ENCODE assay signal across 10 cellular contexts in genomic region chr6:16688984-16689636, GRCh38.
DNase-seq lines count a peak whose midpoint lies in the region; ATAC-seq, FAIRE-seq and TF ChIP-seq lines count a peak whose summit lies in the region.
"Had no signal": no experiment of that assay in that cellular context is flagged by ENCODE, and none has a peak within 500 bp of the region (broad histone marks: within the 10 kb centered on the region; RNA-seq: fewer than 3 reads in every experiment).

No MANE protein-coding gene starts in this region.

- no peak overlapping the region; the same call in 1 of the 2 replicates for H3K4ac ChIP-seq in IMR-90 (ENCODE audit: low read depth, low read length)

- no peak for TF ChIP-seq POLR2A in IMR-90 (IDR thresholded peaks at IDR 0.05; ENCODE audit: low read depth, low read length)

- peak overlapping the region; percentile 35; the same call in 1 of the 2 replicates for H4K5ac ChIP-seq in IMR-90 (ENCODE audit: low read depth, low read length)

- H2BK20ac ChIP-seq in IMR-90 (ENCODE audit: low read depth, low read length): no peak overlapping the region

- dilution Hi-C loops in IMR-90 (cut with HindIII; ENCODE audit: low sequenced_read_pairs, unreplicated experiment): no loop called here

- no peak overlapping the region for H4K8ac ChIP-seq in IMR-90 (ENCODE audit: low read depth in 2 of 2, low read length in 2 of 2)

- H3K9me3 ChIP-seq in CD8-positive, alpha-beta memory T cell (ENCODE audit: low read length): no peaks in the 10 kb centered on the region
- H3K9me3 ChIP-seq in IMR-90 (ENCODE audit: control insufficient read depth, insufficient read depth, low read length) (no peaks in the 10 kb centered on the region), astrocyte (ENCODE audit: insufficient read depth, low read depth, low read length) (no peaks in the 10 kb centered on the region)

- H3K18ac ChIP-seq in IMR-90 (ENCODE audit: low read depth, low read length): peak overlapping the region; percentile 76; the same call in 1 of the 2 replicates

- 72% methylated on average over 3 of the region's 4 CpGs; no CpG with 5 or more reads in 1 of the 2 experiments for WGBS in IMR-90 (ENCODE audit: extremely low coverage in 2 of 2, insufficient read length in 1 of 2), 2 experiments

- H2BK120ac ChIP-seq in IMR-90 (ENCODE audit: low read depth, low read length): 0 out of 2 replicates have a peak overlapping the region, but pooled peaks have one; percentile 49

- H3K36me3 Mint-ChIP-seq in CD8-positive, alpha-beta memory T cell: peaks cover 0 to 7% (median 5%) of the 10 kb centered on the region in 3 donors
- H3K36me3 Mint-ChIP-seq in astrocyte (ENCODE audit: low read depth, unreplicated experiment): peaks cover 7% of the 10 kb centered on the region

- no peak for DNase-seq in CD8-positive, alpha-beta memory T cell
- DNase-seq in IMR-90: peak; percentile 93
- DNase-seq in astrocyte (ENCODE audit: low read depth): peak; percentile 92
- peak; percentile 26 for DNase-seq in kidney glomerular epithelial cell (lab: John Stamatoyannopoulos, UW)
- DNase-seq in T1000 (lab: John Stamatoyannopoulos, UW): no peak
- no peak for DNase-seq in effector CD8-positive, alpha-beta T cell (lab: John Stamatoyannopoulos, UW)
- no peak for DNase-seq in activated naive CD4-positive, alpha-beta T cell (lab: John Stamatoyannopoulos, UW)
- DNase-seq: activated naive CD8-positive, alpha-beta T cell treated with anti-CD3 and anti-CD28 coated beads, Interleukin-2, amount 10 ng/mL, durations not matched to agents 7 days and 5 days; NCI-H748 treated with DMSO at 0.1 percent for 48 hours had no signal

- no peak for FAIRE-seq in astrocyte (lab: Jason Lieb, UNC)

- H2AFZ ChIP-seq in IMR-90 (replicated peaks; ENCODE audit: low read length, poor library complexity) (no peak overlapping the region), astrocyte (ENCODE audit: low read depth, low read length) (no peak overlapping the region)

- CTCF ChIA-PET in CD8-positive, alpha-beta memory T cell (lab: Charles Lee): interaction anchor here (0.6 to 4.2 kb wide), 3 partner anchors 9 to 38 kb away, joined by 3 to 15 read pairs (median 4); no protein-coding TSS in a partner anchor
- CTCF ChIA-PET in IMR-90 (lab: Yijun Ruan, JAX): interaction anchor here (0.7 to 2.0 kb wide), 2 partner anchors 10 to 129 kb away, joined by 6 to 7 read pairs; no protein-coding TSS in a partner anchor

- H3K14ac ChIP-seq in IMR-90 (replicated peaks; ENCODE audit: low read depth, low read length): no peak overlapping the region

- no peak overlapping the region for H4K91ac ChIP-seq in IMR-90 (ENCODE audit: insufficient read depth, low read depth, low read length)

- no peak overlapping the region for H3K23ac ChIP-seq in IMR-90 (ENCODE audit: low read depth, low read length)

- H3K4me1 Mint-ChIP-seq in CD8-positive, alpha-beta memory T cell: peaks cover 65 to 96% (median 95%) of the 10 kb centered on the region in 3 donors
- peaks cover 56% of the 10 kb centered on the region for H3K4me1 Mint-ChIP-seq in astrocyte (ENCODE audit: low read depth, unreplicated experiment)

- no peaks in the 10 kb centered on the region for H3K9me3 Mint-ChIP-seq in CD8-positive, alpha-beta memory T cell
- H3K9me3 Mint-ChIP-seq in astrocyte (ENCODE audit: unreplicated experiment): no peaks in the 10 kb centered on the region
- H3K9me3 Mint-ChIP-seq: activated naive CD8-positive, alpha-beta T cell treated with anti-CD3 and anti-CD28 coated beads, Interleukin-2, amount 10 ng/mL, durations not matched to agents 7 days and 5 days had no signal

- H3K4me3 Mint-ChIP-seq in CD8-positive, alpha-beta memory T cell: peak overlapping the region in 3 of 7 donors; percentile 28 to 38 (median 37)
- no peak overlapping the region for H3K4me3 Mint-ChIP-seq in astrocyte (ENCODE audit: unreplicated experiment)
- H3K4me3 Mint-ChIP-seq: activated naive CD8-positive, alpha-beta T cell treated with anti-CD3 and anti-CD28 coated beads, Interleukin-2, amount 10 ng/mL, durations not matched to agents 7 days and 5 days had no signal

- no peak overlapping the region for H2BK15ac ChIP-seq in IMR-90 (ENCODE audit: low read depth, low read length)

- H3K36me3 ChIP-seq in CD8-positive, alpha-beta memory T cell (ENCODE audit: insufficient read depth, low read length): no peaks in the 10 kb centered on the region
- H3K36me3 ChIP-seq in IMR-90 (ENCODE audit: control insufficient read depth, insufficient read depth, low read length) (0 out of 2 replicates have a peak, but pooled peaks cover 2% of the 10 kb centered on the region), astrocyte (ENCODE audit: insufficient read depth, low read length) (no peaks in the 10 kb centered on the region)

- no peak for TF ChIP-seq CTCF in IMR-90 (conservative IDR thresholded peaks at IDR 0.05; ENCODE audit: low read depth, low read length)
- no peak for TF ChIP-seq CTCF in astrocyte (IDR thresholded peaks at IDR 0.05; ENCODE audit: insufficient read depth, low read depth, low read length)

- no peaks in the 10 kb centered on the region for H3K27me3 Mint-ChIP-seq in CD8-positive, alpha-beta memory T cell
- no peaks in the 10 kb centered on the region for H3K27me3 Mint-ChIP-seq in astrocyte (ENCODE audit: low read depth, unreplicated experiment)
- H3K27me3 Mint-ChIP-seq: activated naive CD8-positive, alpha-beta T cell treated with anti-CD3 and anti-CD28 coated beads, Interleukin-2, amount 10 ng/mL, durations not matched to agents 7 days and 5 days had no signal

- H3K27ac ChIP-seq in CD8-positive, alpha-beta memory T cell (ENCODE audit: low read depth, low read length): no peak overlapping the region
- H3K27ac ChIP-seq in IMR-90 (ENCODE audit: insufficient read depth, low read length) (peak overlapping the region; percentile 46; the same call in 1 of the 2 replicates), astrocyte (ENCODE audit: low read depth, low read length) (peak overlapping the region; percentile 85)

- in situ Hi-C loops in IMR-90 (cut with MboI; ENCODE audit: low sequenced_read_pairs): no loop called here

- no peak overlapping the region for H2AK9ac ChIP-seq in IMR-90 (replicated peaks; ENCODE audit: low read depth, low read length, poor library complexity)

- intact Hi-C loops in IMR-90 (cut with micrococcal nuclease): no loop called here

- H3K79me1 ChIP-seq in IMR-90 (ENCODE audit: low read depth in 1 of 2, low read length in 2 of 2): peaks cover 22 to 51% of the 10 kb centered on the region in 2 experiments

- ATAC-seq in IMR-90 (ENCODE audit: low read depth) (peak; percentile 90), GM19452 (IDR thresholded peaks at IDR 0.05; ENCODE audit: unreplicated experiment) (no peak)

- H3K9me1 ChIP-seq in IMR-90 (ENCODE audit: insufficient read depth, low read length): 0 out of 2 replicates have a peak, but pooled peaks cover 2% of the 10 kb centered on the region

- H3K9ac ChIP-seq in IMR-90 (ENCODE audit: low read depth, low read length) (no peak overlapping the region), astrocyte (ENCODE audit: low read length) (peak overlapping the region; percentile 30)

- H4K20me1 ChIP-seq in IMR-90 (ENCODE audit: insufficient read depth, low read length): peaks cover 3% of the 10 kb centered on the region; the same call in 1 of the 2 replicates
- no peaks in the 10 kb centered on the region for H4K20me1 ChIP-seq in astrocyte (ENCODE audit: insufficient read depth, low read length)

- no peak overlapping the region for H3K4me3 ChIP-seq in CD8-positive, alpha-beta memory T cell (ENCODE audit: low read length)
- H3K4me3 ChIP-seq in IMR-90 (ENCODE audit: insufficient read depth, low read depth, low read length) (no peak overlapping the region), astrocyte (ENCODE audit: insufficient read depth, low read depth, low read length) (no peak overlapping the region)

- peak overlapping the region; percentile 10 for H2BK5ac ChIP-seq in IMR-90 (ENCODE audit: low read depth, low read length, poor library complexity, severe bottlenecking)

- H3K4me2 ChIP-seq in IMR-90 (ENCODE audit: low read depth, low read length) (peak overlapping the region; percentile 38; the same call in 1 of the 2 replicates), astrocyte (ENCODE audit: low read length) (peak overlapping the region; percentile 49)

- no peak overlapping the region for H3K56ac ChIP-seq in IMR-90 (ENCODE audit: extremely low read depth, insufficient read depth, low read length)

- no TSS peak for BruUV-seq in IMR-90 (replicated peaks; lab: Mats Ljungman, UMichigan)

- H2AK5ac ChIP-seq in IMR-90 (ENCODE audit: low read depth, low read length): no peak overlapping the region; the same call in 1 of the 2 replicates

- H3K79me2 ChIP-seq in astrocyte (ENCODE audit: insufficient read depth, low read length): peaks cover 79% of the 10 kb centered on the region

- H3K27ac Mint-ChIP-seq in CD8-positive, alpha-beta memory T cell: peak overlapping the region in 7 of 8 donors; percentile 6 to 90 (median 77)
- H3K27ac Mint-ChIP-seq in astrocyte (ENCODE audit: unreplicated experiment): peak overlapping the region; percentile 66
- H3K27ac Mint-ChIP-seq: activated naive CD8-positive, alpha-beta T cell treated with anti-CD3 and anti-CD28 coated beads, Interleukin-2, amount 10 ng/mL, durations not matched to agents 7 days and 5 days had no signal

- peaks cover 27% of the 10 kb centered on the region for H3K4me1 ChIP-seq in CD8-positive, alpha-beta memory T cell (ENCODE audit: insufficient read depth, low read length)
- H3K4me1 ChIP-seq in IMR-90 (ENCODE audit: control insufficient read depth, insufficient read depth, low read length): peaks cover 15% of the 10 kb centered on the region
- peaks cover 26% of the 10 kb centered on the region for H3K4me1 ChIP-seq in astrocyte (ENCODE audit: insufficient read depth, low read length)

- POLR2A ChIA-PET in CD8-positive, alpha-beta memory T cell (lab: Charles Lee): interaction anchor here (0.6 to 1.4 kb wide), 4 partner anchors 15 to 264 kb away, joined by 3 to 11 read pairs (median 7); no protein-coding TSS in a partner anchor
- POLR2A ChIA-PET in IMR-90 (lab: Charles Lee; ENCODE audit: unreplicated experiment): no interaction called here

- no peaks in the 10 kb centered on the region for H3K27me3 ChIP-seq in CD8-positive, alpha-beta memory T cell (ENCODE audit: insufficient read depth, low read length, poor library complexity, severe bottlenecking)
- no peaks in the 10 kb centered on the region for H3K27me3 ChIP-seq in IMR-90 (ENCODE audit: control insufficient read depth, insufficient read depth, low read length)
- H3K27me3 ChIP-seq in astrocyte (ENCODE audit: insufficient read depth, low read length): no peaks in the 10 kb centered on the region

- no peak for TF ChIP-seq RAD21 in IMR-90 (IDR thresholded peaks at IDR 0.05; ENCODE audit: low read length)

TF ChIP-seq in IMR-90, 13 proteins besides CTCF, POLR2A, EP300 and RAD21 (continues in another document):
- TF ChIP-seq MXI1 (IDR thresholded peaks at IDR 0.05; ENCODE audit: borderline replicate concordance, low read depth, low read length) (no peak), NFE2L2 (IDR thresholded peaks at IDR 0.05; ENCODE audit: low read depth, low read length) (0 out of 2 replicates have a peak, but pooled peaks have one; percentile 23), MAZ (IDR thresholded peaks at IDR 0.05; ENCODE audit: borderline replicate concordance, low read depth, low read length) (0 out of 2 replicates have a peak, but pooled peaks have one; percentile 0), CEBPB (IDR thresholded peaks at IDR 0.05; ENCODE audit: low read depth, low read length) (peak; percentile 89), SMC3 (IDR thresholded peaks at IDR 0.05; ENCODE audit: low read depth, low read length) (no peak)

Comparison
In these comparisons a context has a peak if more than half of its experiments do, and no peak if none do; other contexts are left out.
1. DNase-seq: peak in IMR-90 (single experiment), astrocyte (single experiment) and kidney glomerular epithelial cell (single experiment); none in CD8-positive, alpha-beta memory T cell (0 of 5), T1000 (single experiment), effector CD8-positive, alpha-beta T cell (single experiment) and activated naive CD4-positive, alpha-beta T cell (0 of 4).